Comparison of ENCODE assay signal across 23 cellular contexts in genomic region chr9:89345476-89345875, GRCh38.
"Had no signal": no experiment of that assay in that cellular context is flagged by ENCODE, and none has a peak within 500 bp of the region (broad histone marks: within the 10 kb centered on the region; RNA-seq: fewer than 3 reads in every experiment).

No MANE protein-coding gene starts in this region.

- H3K9me3 Mint-ChIP-seq: activated naive CD8-positive, alpha-beta T cell treated with anti-CD3 and anti-CD28 coated beads, Interleukin-2, amount 10 ng/mL, durations not matched to agents 7 days and 5 days; nephron had no signal

- H3K27me3 ChIP-seq: heart right ventricle, thyroid gland, upper lobe of right lung had no signal

- H3K4me1 Mint-ChIP-seq: nephron had no signal

- H3K4me3 Mint-ChIP-seq: activated CD8-positive, alpha-beta memory T cell treated with anti-CD3 and anti-CD28 coated beads, Interleukin-2, amount 10 ng/mL, durations not matched to agents 7 days and 5 days; activated naive CD8-positive, alpha-beta T cell treated with anti-CD3 and anti-CD28 coated beads, Interleukin-2, amount 10 ng/mL, durations not matched to agents 7 days and 5 days; nephron; T-helper 2 cell treated with Interferon-gamma antibody and Interleukin-4, amounts not matched to agents 5 μg/mL and 100 μg/mL, for 36 hours had no signal

- H3K27ac Mint-ChIP-seq: activated naive CD8-positive, alpha-beta T cell treated with anti-CD3 and anti-CD28 coated beads, Interleukin-2, amount 10 ng/mL, durations not matched to agents 7 days and 5 days; nephron; T-helper 2 cell treated with Interferon-gamma antibody and Interleukin-4, amounts not matched to agents 5 μg/mL and 100 μg/mL, for 36 hours had no signal

- H3K4me1 ChIP-seq: heart right ventricle, thyroid gland, upper lobe of right lung had no signal

- H3K4me3 ChIP-seq: heart right ventricle, thyroid gland, upper lobe of right lung had no signal

- H3K27me3 Mint-ChIP-seq: activated CD8-positive, alpha-beta memory T cell treated with anti-CD3 and anti-CD28 coated beads, Interleukin-2, amount 10 ng/mL, durations not matched to agents 7 days and 5 days; activated naive CD8-positive, alpha-beta T cell treated with anti-CD3 and anti-CD28 coated beads, Interleukin-2, amount 10 ng/mL, durations not matched to agents 7 days and 5 days had no signal

- H3K27ac ChIP-seq: epithelial cell of prostate, heart right ventricle, thyroid gland, upper lobe of right lung, VCaP had no signal

- DNase-seq: activated CD4-positive, alpha-beta T cell treated with anti-CD3 and anti-CD28 coated beads, Interleukin-2, amount 50 U/mL, for 4 hours; activated CD8-positive, alpha-beta memory T cell treated with anti-CD3 and anti-CD28 coated beads, Interleukin-2, amount 10 ng/mL, durations not matched to agents 7 days and 5 days; activated effector memory CD4-positive, alpha-beta T cell treated with Interleukin-2 at 50 U/mL for 16 hours; activated naive CD8-positive, alpha-beta T cell treated with anti-CD3 and anti-CD28 coated beads, Interleukin-2, amount 10 ng/mL, durations not matched to agents 7 days and 5 days; amygdala; cortex of kidney; heart right ventricle; islet precursor cell; left cardiac atrium; midbrain; posterior cingulate gyrus; SIG-M5; SK-N-SH; small intestine; stimulated activated naive CD4-positive, alpha-beta T cell; thyroid gland; upper lobe of right lung had no signal

- ATAC-seq: activated CD4-positive, CD25-positive, alpha-beta regulatory T cell treated with anti-CD3 and anti-CD28 coated beads, Interleukin-2, amount 50 U/mL, for 24 hours; activated CD8-positive, alpha-beta memory T cell treated with anti-CD3 and anti-CD28 coated beads, Interleukin-2, amount 10 ng/mL, durations not matched to agents 7 days and 5 days; heart right ventricle; left cardiac atrium; sciatic nerve; upper lobe of right lung had no signal

- H3K9me3 ChIP-seq: heart right ventricle, SK-N-SH, thyroid gland, upper lobe of right lung had no signal
